ENCODE assay signal across 26 cellular contexts in the genomic region with DNA sequence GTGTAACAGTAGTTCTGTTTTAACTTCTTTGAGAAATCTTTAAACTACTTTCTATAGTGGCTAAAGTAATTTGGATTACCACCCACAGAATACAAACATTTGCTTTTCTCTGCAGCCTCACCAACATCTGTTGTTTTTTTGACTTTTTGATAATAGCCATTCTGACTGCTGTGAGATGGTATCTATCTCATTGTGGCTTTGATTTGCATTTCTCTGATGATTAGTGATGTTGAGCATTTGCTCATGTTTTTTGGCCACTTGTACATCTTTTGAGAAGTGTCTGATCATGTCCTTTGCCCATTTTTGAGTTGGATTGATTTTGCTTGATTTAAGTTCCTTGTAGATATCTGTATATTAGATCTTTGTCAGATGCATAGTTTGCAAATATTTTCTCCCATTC.
"Had no signal": no experiment of that assay in that cellular context is flagged by ENCODE, and none has a peak within 500 bp of the region (broad histone marks: within the 10 kb centered on the region; RNA-seq: fewer than 3 reads in every experiment).

No MANE protein-coding gene starts in this region.

- ATAC-seq: esophagus mucosa, gastrocnemius medialis, heart right ventricle, left cardiac atrium, left lung, left ventricle myocardium superior, lower lobe of right lung, mucosa of descending colon had no signal

- H3K27me3 ChIP-seq: dorsolateral prefrontal cortex, esophagus squamous epithelium, gastrocnemius medialis, heart right ventricle, left lung had no signal

- H3K36me3 ChIP-seq: esophagus squamous epithelium, gastrocnemius medialis, heart right ventricle, left lung, lower lobe of right lung had no signal

- FAIRE-seq: endometrium, islet of Langerhans, keratinocyte had no signal

- DNase-seq: dermis blood vessel endothelial cell; dorsolateral prefrontal cortex; effector CD4-positive, alpha-beta T cell; effector memory CD4-positive, alpha-beta T cell; erythroblast; esophagus squamous epithelium; foreskin fibroblast; foreskin melanocyte; gastrocnemius medialis; glutamatergic neuron; head of caudate nucleus; heart right ventricle; hippocampal formation; left cardiac atrium; left lung; left ventricle myocardium superior; lower lobe of right lung; mesenchymal stem cell; mucosa of descending colon; naive B cell had no signal

- H3K27ac ChIP-seq: coronary artery, dorsolateral prefrontal cortex, epithelial cell of prostate, esophagus squamous epithelium, gastrocnemius medialis, heart right ventricle, left lung, lower lobe of right lung had no signal

- H3K4me3 ChIP-seq: coronary artery, dorsolateral prefrontal cortex, esophagus squamous epithelium, gastrocnemius medialis, heart right ventricle, left lung, lower lobe of right lung, mucosa of descending colon had no signal

- H3K4me1 ChIP-seq: esophagus squamous epithelium, gastrocnemius medialis, left lung, lower lobe of right lung had no signal

- H3K9me3 ChIP-seq: esophagus squamous epithelium, gastrocnemius medialis, left lung, lower lobe of right lung, mucosa of descending colon had no signal
